ENCODE assay signal across 8 cellular contexts in the genomic region with DNA sequence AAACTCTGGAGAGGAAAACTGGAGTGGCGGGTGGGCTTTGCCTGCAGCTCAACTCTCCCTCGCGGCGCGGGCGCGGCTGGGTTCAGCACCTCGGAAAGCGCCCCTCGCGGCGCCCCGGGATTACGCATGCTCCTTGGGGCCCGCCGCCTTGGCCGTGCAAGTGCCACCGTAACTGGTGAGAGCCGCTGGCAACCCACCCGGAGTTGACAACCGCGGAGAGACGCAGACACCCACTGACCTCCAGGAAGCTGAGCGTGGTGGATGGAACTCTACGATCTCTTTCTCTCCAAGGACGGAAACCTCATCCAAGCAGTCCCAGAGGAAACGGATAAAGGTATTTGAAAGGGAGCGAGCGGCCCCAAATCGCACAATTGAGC. TPM values are rescaled to one million over a fixed set of nuclear protein-coding genes. Genes with fewer than 3 reads are reported as not detected.
DNase-seq lines count a peak whose midpoint lies in the region; ATAC-seq and TF ChIP-seq lines count a peak whose summit lies in the region.

No MANE protein-coding gene starts in this region.

- POLR2A ChIA-PET in SK-N-SH (lab: Yijun Ruan, JAX), result no interaction called here

- TF ChIP-seq CTCF in HFF-Myc (IDR thresholded peaks at IDR 0.05; ENCODE audit: low read depth, low read length, missing control alignments), result no peak
- TF ChIP-seq CTCF in SK-N-SH (IDR thresholded peaks at IDR 0.05), result peak; percentile 14

- 0 out of 2 replicates have a peak, but pooled peaks cover 4% of the 10 kb centered on the region for H4K20me1 ChIP-seq in SK-N-SH (ENCODE audit: insufficient read depth)

- no peak for ATAC-seq in GM18861 (IDR thresholded peaks at IDR 0.05; ENCODE audit: unreplicated experiment)

- no peak overlapping the region for H3K9ac ChIP-seq in SK-N-SH

- H3K9me3 ChIP-seq in SK-N-SH, result no peaks in the 10 kb centered on the region

- WGBS in SK-N-SH (ENCODE audit: low lambda C conversion rate), result 2% methylated on average over 9 of the region's 30 CpGs

- H3K79me2 ChIP-seq in SK-N-SH (ENCODE audit: insufficient read depth), result no peaks in the 10 kb centered on the region

- no peaks in the 10 kb centered on the region for H3F3A ChIP-seq in SK-N-SH (replicated peaks; ENCODE audit: insufficient read depth)

- H3K4me3 ChIP-seq in HFF-Myc (replicated peaks; ENCODE audit: low read depth, low read length) (peak overlapping the region; percentile 43), SK-N-SH (ENCODE audit: low read depth in 2 of 2, low read length in 1 of 2) (peak overlapping the region; percentile 37 to 60)

- H3K9me2 ChIP-seq in SK-N-SH, result no peaks in the 10 kb centered on the region

- CTCF ChIA-PET in SK-N-SH (lab: Yijun Ruan, JAX), result interaction anchor here (0.7 to 4.4 kb wide), 20 partner anchors 9 to 861 kb away, joined by 3 to 38 read pairs (median 4); partner anchors contain the start of gene ADAMTS12

- peaks cover 46% of the 10 kb centered on the region for H3K27me3 ChIP-seq in SK-N-SH (ENCODE audit: insufficient read depth)

- TF ChIP-seq EP300 in SK-N-SH (IDR thresholded peaks at IDR 0.05; ENCODE audit: borderline replicate concordance in 1 of 2, low read depth in 1 of 2, low read length in 1 of 2), result no peak

- peak overlapping the region; percentile 44 for H2AFZ ChIP-seq in SK-N-SH (ENCODE audit: low read depth)

- peak overlapping the region; percentile 74 for H3K4me2 ChIP-seq in SK-N-SH

- TF ChIP-seq RAD21 in SK-N-SH (IDR thresholded peaks at IDR 0.05; ENCODE audit: low read length), result no peak

- DNase-seq in COLO829 (ENCODE audit: low spot score), result peak; percentile 8
- no peak for DNase-seq in HFF-Myc (ENCODE audit: extremely low read depth, low read depth)
- peak; percentile 67 for DNase-seq in SK-N-SH
- DNase-seq in central memory CD4-positive, alpha-beta T cell, result peak; percentile 8
- peak; percentile 41 for DNase-seq in kidney glomerular epithelial cell (lab: John Stamatoyannopoulos, UW)
- peak; percentile 37 for DNase-seq in stimulated activated CD4-positive, alpha-beta T cell treated with anti-CD3 and anti-CD28 coated beads, Interleukin-2, amount 100 ng/mL, for 48 hours
- DNase-seq in G401 (ENCODE audit: low spot score), result no peak

- in situ Hi-C loops in G401 (cut with HindIII; ENCODE audit: low sequenced_read_pairs), result no loop called here

- no peaks in the 10 kb centered on the region for H3K36me3 ChIP-seq in SK-N-SH (replicated peaks in 1 of 2; ENCODE audit: control insufficient read depth in 1 of 2, insufficient read depth in 2 of 2, low read length in 1 of 2)

- no peak overlapping the region for H3K27ac ChIP-seq in SK-N-SH (ENCODE audit: low read depth in 2 of 2, low read length in 1 of 2)

- peaks cover 0 to 6% of the 10 kb centered on the region in 2 experiments; a peak in 1 of 4 replicates for H3K4me1 ChIP-seq in SK-N-SH (ENCODE audit: control insufficient read depth in 1 of 2, insufficient read depth in 2 of 2, low read depth in 1 of 2, low read length in 1 of 2)

TF ChIP-seq in SK-N-SH, 30 proteins besides CTCF, POLR2A, EP300 and RAD21 (continues in another document):
- TF ChIP-seq TEAD4 (IDR thresholded peaks at IDR 0.05; ENCODE audit: borderline replicate concordance, insufficient read depth) (no peak), TCF12 (IDR thresholded peaks at IDR 0.05) (no peak), RXRA (IDR thresholded peaks at IDR 0.05; ENCODE audit: borderline replicate concordance, low read depth) (no peak), ZBTB33 (IDR thresholded peaks at IDR 0.05; ENCODE audit: borderline replicate concordance, low read depth) (no peak), PBX3 (IDR thresholded peaks at IDR 0.05) (no peak), FOXJ3 (CRISPR knock-in tag; IDR thresholded peaks at IDR 0.05) (no peak), GATA2 (CRISPR knock-in tag; IDR thresholded peaks at IDR 0.05) (no peak), CHD2 (IDR thresholded peaks at IDR 0.05; ENCODE audit: low read length, partially characterized antibody) (no peak), MXI1 (IDR thresholded peaks at IDR 0.05; ENCODE audit: low read depth, low read length) (no peak), USF1 (IDR thresholded peaks at IDR 0.05; ENCODE audit: borderline replicate concordance, low read depth) (no peak), FOXM1 (IDR thresholded peaks at IDR 0.05; ENCODE audit: low read depth) (no peak), JUND (IDR thresholded peaks at IDR 0.05) (no peak), ELF1 (IDR thresholded peaks at IDR 0.05) (no peak), SIN3A (IDR thresholded peaks at IDR 0.05; ENCODE audit: borderline replicate concordance, low read depth, low read length) (no peak), NRF1 (IDR thresholded peaks at IDR 0.05; ENCODE audit: low read depth, low read length) (peak; percentile 18; the same call in 1 of the 2 replicates), RFX5 (IDR thresholded peaks at IDR 0.05; ENCODE audit: low read length) (no peak)
- TF ChIP-seq, protein P1, sequence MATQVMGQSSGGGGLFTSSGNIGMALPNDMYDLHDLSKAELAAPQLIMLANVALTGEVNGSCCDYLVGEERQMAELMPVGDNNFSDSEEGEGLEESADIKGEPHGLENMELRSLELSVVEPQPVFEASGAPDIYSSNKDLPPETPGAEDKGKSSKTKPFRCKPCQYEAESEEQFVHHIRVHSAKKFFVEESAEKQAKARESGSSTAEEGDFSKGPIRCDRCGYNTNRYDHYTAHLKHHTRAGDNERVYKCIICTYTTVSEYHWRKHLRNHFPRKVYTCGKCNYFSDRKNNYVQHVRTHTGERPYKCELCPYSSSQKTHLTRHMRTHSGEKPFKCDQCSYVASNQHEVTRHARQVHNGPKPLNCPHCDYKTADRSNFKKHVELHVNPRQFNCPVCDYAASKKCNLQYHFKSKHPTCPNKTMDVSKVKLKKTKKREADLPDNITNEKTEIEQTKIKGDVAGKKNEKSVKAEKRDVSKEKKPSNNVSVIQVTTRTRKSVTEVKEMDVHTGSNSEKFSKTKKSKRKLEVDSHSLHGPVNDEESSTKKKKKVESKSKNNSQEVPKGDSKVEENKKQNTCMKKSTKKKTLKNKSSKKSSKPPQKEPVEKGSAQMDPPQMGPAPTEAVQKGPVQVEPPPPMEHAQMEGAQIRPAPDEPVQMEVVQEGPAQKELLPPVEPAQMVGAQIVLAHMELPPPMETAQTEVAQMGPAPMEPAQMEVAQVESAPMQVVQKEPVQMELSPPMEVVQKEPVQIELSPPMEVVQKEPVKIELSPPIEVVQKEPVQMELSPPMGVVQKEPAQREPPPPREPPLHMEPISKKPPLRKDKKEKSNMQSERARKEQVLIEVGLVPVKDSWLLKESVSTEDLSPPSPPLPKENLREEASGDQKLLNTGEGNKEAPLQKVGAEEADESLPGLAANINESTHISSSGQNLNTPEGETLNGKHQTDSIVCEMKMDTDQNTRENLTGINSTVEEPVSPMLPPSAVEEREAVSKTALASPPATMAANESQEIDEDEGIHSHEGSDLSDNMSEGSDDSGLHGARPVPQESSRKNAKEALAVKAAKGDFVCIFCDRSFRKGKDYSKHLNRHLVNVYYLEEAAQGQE (IDR thresholded peaks at IDR 0.05; ENCODE audit: low read depth, low read length), result peak; percentile 98

RNA-seq across cellular contexts. Expression of gene RXFP3, which starts 0.2 kb away (rescaled TPM):
- polyA plus RNA-seq in SK-N-SH (2012; rRNA removed), result 0.05 TPM in 1 of 2 replicates, not detected in the other
- polyA plus RNA-seq in SK-N-SH (2012; cell fraction: cytosol; rRNA removed), result not detected in 2 replicates
- polyA plus RNA-seq in SK-N-SH (2012; cell fraction: nucleus; rRNA removed), result 0.04 TPM in 1 of 2 replicates, not detected in the other
- not detected in 2 replicates for total RNA-seq in G401 (2014; rRNA removed; shearing (Covaris generic))

RNA-seq across cellular contexts. Expression of gene ADAMTS12, which starts 44.2 kb away (rescaled TPM):
- polyA plus RNA-seq in SK-N-SH (2012; rRNA removed), result 2.5 and 4.1 TPM in 2 replicates
- 3.7 and 4.1 TPM in 2 replicates for polyA plus RNA-seq in SK-N-SH (2012; cell fraction: cytosol; rRNA removed)
- 3.3 and 5.2 TPM in 2 replicates for polyA plus RNA-seq in SK-N-SH (2012; cell fraction: nucleus; rRNA removed)
- not detected in 2 replicates for total RNA-seq in G401 (2014; rRNA removed; shearing (Covaris generic))

RNA-seq across cellular contexts. Expression of gene SLC45A2, which starts 48.5 kb away (rescaled TPM):
- 0.02 TPM in 1 of 2 replicates, not detected in the other for polyA plus RNA-seq in SK-N-SH (2012; rRNA removed)
- polyA plus RNA-seq in SK-N-SH (2012; cell fraction: cytosol; rRNA removed), result 0.01 TPM in 1 of 2 replicates, not detected in the other
- polyA plus RNA-seq in SK-N-SH (2012; cell fraction: nucleus; rRNA removed), result 0.12 and 0.15 TPM in 2 replicates
- total RNA-seq in G401 (2014; rRNA removed; shearing (Covaris generic)), result 0.17 TPM in 1 of 2 replicates, not detected in the other

Comparison
In these comparisons a context has a peak if more than half of its experiments do, and no peak if none do; other contexts are left out.
1. DNase-seq: peak in COLO829 (single experiment), SK-N-SH (single experiment), central memory CD4-positive, alpha-beta T cell (single experiment), kidney glomerular epithelial cell (single experiment) and stimulated activated CD4-positive, alpha-beta T cell treated with anti-CD3 and anti-CD28 coated beads, Interleukin-2, amount 100 ng/mL, for 48 hours (2 of 2); none in HFF-Myc (single experiment) and G401 (single experiment).